In the genomic region with DNA sequence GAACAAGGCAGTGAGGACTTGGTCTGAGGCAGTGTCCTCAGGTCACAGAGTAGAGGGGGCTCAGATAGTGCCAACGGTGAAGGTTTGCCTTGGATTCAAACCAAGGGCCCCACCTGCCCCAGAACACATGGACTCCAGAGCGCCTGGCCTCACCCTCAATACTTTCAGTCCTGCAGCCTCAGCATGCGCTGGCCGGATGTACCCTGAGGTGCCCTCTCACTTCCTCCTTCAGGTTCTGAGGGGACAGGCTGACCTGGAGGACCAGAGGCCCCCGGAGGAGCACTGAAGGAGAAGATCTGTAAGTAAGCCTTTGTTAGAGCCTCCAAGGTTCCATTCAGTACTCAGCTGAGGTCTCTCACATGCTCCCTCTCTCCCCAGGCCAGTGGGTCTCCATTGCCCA, we compare ENCODE assay signal across 18 cellular contexts. TPM values are rescaled to one million over a fixed set of nuclear protein-coding genes. Genes with fewer than 3 reads are reported as not detected.
"Had no signal": no experiment of that assay in that cellular context is flagged by ENCODE, and none has a peak within 500 bp of the region (broad histone marks: within the 10 kb centered on the region; RNA-seq: fewer than 3 reads in every experiment).

No MANE protein-coding gene starts in this region.

RNA-seq across cellular contexts. Expression of a gene that starts 1.8 kb away (rescaled TPM):
- total RNA-seq: dorsolateral prefrontal cortex, endothelial cell of umbilical vein, epithelial cell of proximal tubule, esophagus muscularis mucosa, fibroblast of lung, foreskin keratinocyte, gastroesophageal sphincter, heart left ventricle, left ventricle myocardium superior, lower lobe of right lung, mononuclear cell, natural killer cell, occipital lobe, progenitor cell of endocrine pancreas, sciatic nerve, smooth muscle cell had no signal
- polyA plus RNA-seq: endothelial cell of umbilical vein, fibroblast of lung, foreskin keratinocyte, heart left ventricle, neural cell, pancreas, smooth muscle cell had no signal

RNA-seq across cellular contexts. Expression of a gene that starts 8.7 kb away (rescaled TPM):
- total RNA-seq: endothelial cell of umbilical vein, epithelial cell of proximal tubule, esophagus muscularis mucosa, fibroblast of lung, foreskin keratinocyte, gastroesophageal sphincter, heart left ventricle, left ventricle myocardium superior, lower lobe of right lung, mononuclear cell, natural killer cell, occipital lobe, pancreas, sciatic nerve, smooth muscle cell had no signal
- polyA plus RNA-seq: endothelial cell of umbilical vein, fibroblast of lung, foreskin keratinocyte, heart left ventricle, neural cell, pancreas, smooth muscle cell had no signal

RNA-seq across cellular contexts. Expression of a gene that starts 14.0 kb away (rescaled TPM):
- total RNA-seq: dorsolateral prefrontal cortex, endothelial cell of umbilical vein, epithelial cell of proximal tubule, esophagus muscularis mucosa, fibroblast of lung, foreskin keratinocyte, gastroesophageal sphincter, heart left ventricle, left ventricle myocardium superior, lower lobe of right lung, natural killer cell, occipital lobe, pancreas, progenitor cell of endocrine pancreas, sciatic nerve, smooth muscle cell had no signal
- polyA plus RNA-seq: endothelial cell of umbilical vein, fibroblast of lung, foreskin keratinocyte, heart left ventricle, pancreas, smooth muscle cell had no signal

RNA-seq across cellular contexts. Expression of a gene that starts 33.1 kb away (rescaled TPM):
- total RNA-seq: endothelial cell of umbilical vein, epithelial cell of proximal tubule, esophagus muscularis mucosa, fibroblast of lung, foreskin keratinocyte, gastroesophageal sphincter, heart left ventricle, left ventricle myocardium superior, lower lobe of right lung, mononuclear cell, natural killer cell, occipital lobe, pancreas, progenitor cell of endocrine pancreas, sciatic nerve, smooth muscle cell had no signal
- polyA plus RNA-seq: endothelial cell of umbilical vein, fibroblast of lung, foreskin keratinocyte, heart left ventricle, neural cell, pancreas, smooth muscle cell had no signal

RNA-seq across cellular contexts. Expression of a gene that starts 33.2 kb away (rescaled TPM):
- total RNA-seq: endothelial cell of umbilical vein, epithelial cell of proximal tubule, esophagus muscularis mucosa, fibroblast of lung, foreskin keratinocyte, gastroesophageal sphincter, heart left ventricle, left ventricle myocardium superior, lower lobe of right lung, mononuclear cell, natural killer cell, occipital lobe, progenitor cell of endocrine pancreas, sciatic nerve, smooth muscle cell had no signal
- polyA plus RNA-seq: endothelial cell of umbilical vein, fibroblast of lung, foreskin keratinocyte, heart left ventricle, neural cell, pancreas, smooth muscle cell had no signal
